In genomic region chr19:54224619-54225018, GRCh38 we compare ENCODE assay signal across 8 cellular contexts. TPM values are rescaled to one million over a fixed set of nuclear protein-coding genes. Genes with fewer than 3 reads are reported as not detected.
"Had no signal": no experiment of that assay in that cellular context is flagged by ENCODE, and none has a peak within 500 bp of the region (broad histone marks: within the 10 kb centered on the region; RNA-seq: fewer than 3 reads in every experiment).

No MANE protein-coding gene starts in this region.

RNA-seq across cellular contexts. Expression of gene LILRB3, which starts 1.8 kb away (rescaled TPM):
- total RNA-seq: OCI-LY7, PC-3, PC-9, RPMI7951, SJSA1 had no signal
- polyA plus RNA-seq: SK-N-SH had no signal

RNA-seq across cellular contexts. Expression of gene LILRA6, which starts 18.0 kb away (rescaled TPM):
- total RNA-seq: OCI-LY7, PC-3, PC-9, RPMI7951, SJCRH30, SJSA1 had no signal
- polyA plus RNA-seq: SK-N-SH had no signal

RNA-seq across cellular contexts. Expression of gene LILRB5, which starts 32.5 kb away (rescaled TPM):
- total RNA-seq: OCI-LY7, PC-3, PC-9, RPMI7951, SJSA1, SK-MEL-5 had no signal
- polyA plus RNA-seq: SK-N-SH had no signal
